13 cellular contexts compared by ENCODE assay signal in genomic region chr1:226678701-226679100, GRCh38.
DNase-seq lines count a peak whose midpoint lies in the region; ATAC-seq and TF ChIP-seq lines count a peak whose summit lies in the region.
"Had no signal": no experiment of that assay in that cellular context is flagged by ENCODE, and none has a peak within 500 bp of the region (broad histone marks: within the 10 kb centered on the region; RNA-seq: fewer than 3 reads in every experiment).

No MANE protein-coding gene starts in this region.

- H3K27me3 ChIP-seq in breast epithelium = no peaks in the 10 kb centered on the region
- H3K27me3 ChIP-seq in mucosa of rectum (ENCODE audit: control insufficient read depth in 2 of 2, insufficient read depth in 2 of 2, low read length in 2 of 2) = no peaks in the 10 kb centered on the region
- no peaks in the 10 kb centered on the region for H3K27me3 ChIP-seq in thoracic aorta (replicated peaks; ENCODE audit: insufficient read depth)
- H3K27me3 ChIP-seq: pancreas had no signal

- H3K27ac Mint-ChIP-seq in MCF 10A (ENCODE audit: low read depth, unreplicated experiment) = no peak overlapping the region
- H3K27ac Mint-ChIP-seq in activated naive CD4-positive, alpha-beta T cell treated with anti-CD3 and anti-CD28 coated beads, Interleukin-2, amount 50 U/mL, for 24 hours = peak overlapping the region; percentile 99

- H3K4me3 ChIP-seq in breast epithelium (no peak overlapping the region), mucosa of rectum (ENCODE audit: low read length in 2 of 2) (no peak overlapping the region), thoracic aorta (no peak overlapping the region)
- H3K4me3 ChIP-seq: pancreas had no signal

- no peaks in the 10 kb centered on the region for H3K36me3 ChIP-seq in breast epithelium
- H3K36me3 ChIP-seq in mucosa of rectum (ENCODE audit: control insufficient read depth in 2 of 2, insufficient read depth in 2 of 2, low read length in 2 of 2) = no peaks in the 10 kb centered on the region
- H3K36me3 ChIP-seq in thoracic aorta = no peaks in the 10 kb centered on the region
- H3K36me3 ChIP-seq: pancreas had no signal

- no peak for TF ChIP-seq POLR2A in breast epithelium (IDR thresholded peaks at IDR 0.05)

- no TSS peak for BruUV-seq in MCF 10A (replicated peaks; lab: Mats Ljungman, UMichigan)

- H3K27me3 Mint-ChIP-seq in MCF 10A (ENCODE audit: insufficient read depth, unreplicated experiment) = no peaks in the 10 kb centered on the region
- no peaks in the 10 kb centered on the region for H3K27me3 Mint-ChIP-seq in activated naive CD4-positive, alpha-beta T cell treated with anti-CD3 and anti-CD28 coated beads, Interleukin-2, amount 50 U/mL, for 24 hours

- no peak for TF ChIP-seq CTCF in breast epithelium (IDR thresholded peaks at IDR 0.05)
- TF ChIP-seq CTCF in MCF 10A (IDR thresholded peaks at IDR 0.05; ENCODE audit: unreplicated experiment) = no peak
- TF ChIP-seq CTCF in thoracic aorta (IDR thresholded peaks at IDR 0.05) = no peak

- H3K27ac ChIP-seq in breast epithelium (peak overlapping the region; percentile 84 to 95), mucosa of rectum (ENCODE audit: low read depth in 2 of 2, low read length in 2 of 2) (peak overlapping the region; percentile 82 to 85), thoracic aorta (peak overlapping the region; percentile 91 to 95)

- peaks cover 5 to 17% of the 10 kb centered on the region in 2 donors for H3K4me1 ChIP-seq in breast epithelium
- peaks cover 30 to 41% of the 10 kb centered on the region in 2 donors for H3K4me1 ChIP-seq in mucosa of rectum (ENCODE audit: control insufficient read depth in 2 of 2, insufficient read depth in 2 of 2, low read length in 2 of 2)
- H3K4me1 ChIP-seq in thoracic aorta (ENCODE audit: control insufficient read depth in 1 of 2, low read depth in 2 of 2) = peaks cover 37 to 75% of the 10 kb centered on the region in 2 donors

- no peaks in the 10 kb centered on the region for H3K36me3 Mint-ChIP-seq in MCF 10A (ENCODE audit: insufficient read depth, unreplicated experiment)
- peaks cover 7% of the 10 kb centered on the region for H3K36me3 Mint-ChIP-seq in activated naive CD4-positive, alpha-beta T cell treated with anti-CD3 and anti-CD28 coated beads, Interleukin-2, amount 50 U/mL, for 24 hours

- H3K9ac ChIP-seq in mucosa of rectum (ENCODE audit: low read depth in 1 of 2, low read length in 2 of 2) = no peak overlapping the region

- DNase-seq in breast epithelium (ENCODE audit: low spot score in 2 of 2) (no peak), MCF 10A (ENCODE audit: unreplicated experiment) (no peak), thoracic aorta (ENCODE audit: low spot score) (no peak), amniotic stem cell (lab: John Stamatoyannopoulos, UW) (no peak)
- DNase-seq: activated CD4-positive, CD25-positive, alpha-beta regulatory T cell treated with anti-CD3 and anti-CD28 coated beads, Interleukin-2, amount 50 U/mL, for 72 hours; hypothalamus; MM.1S; PC-3 had no signal

- H3K9me3 Mint-ChIP-seq in MCF 10A (ENCODE audit: unreplicated experiment) = no peaks in the 10 kb centered on the region
- H3K9me3 Mint-ChIP-seq in activated naive CD4-positive, alpha-beta T cell treated with anti-CD3 and anti-CD28 coated beads, Interleukin-2, amount 50 U/mL, for 24 hours = no peaks in the 10 kb centered on the region

- POLR2A ChIA-PET in MCF 10A (lab: Yijun Ruan, JAX) = interaction anchor here (1.3 to 4.6 kb wide), 3 partner anchors 16 to 25 kb away, joined by 4 to 47 read pairs (median 42); no protein-coding TSS in a partner anchor

- peaks cover 30% of the 10 kb centered on the region for H3K4me1 Mint-ChIP-seq in MCF 10A (ENCODE audit: insufficient read depth, unreplicated experiment)
- peaks cover 99% of the 10 kb centered on the region for H3K4me1 Mint-ChIP-seq in activated naive CD4-positive, alpha-beta T cell treated with anti-CD3 and anti-CD28 coated beads, Interleukin-2, amount 50 U/mL, for 24 hours

- no peak overlapping the region for H3K4me3 Mint-ChIP-seq in MCF 10A (ENCODE audit: unreplicated experiment)
- peak overlapping the region; percentile 83 for H3K4me3 Mint-ChIP-seq in activated naive CD4-positive, alpha-beta T cell treated with anti-CD3 and anti-CD28 coated beads, Interleukin-2, amount 50 U/mL, for 24 hours

- H3K9me3 ChIP-seq in breast epithelium (no peaks in the 10 kb centered on the region), mucosa of rectum (ENCODE audit: control insufficient read depth in 2 of 2, low read length in 2 of 2) (no peaks in the 10 kb centered on the region), thoracic aorta (no peaks in the 10 kb centered on the region)
- H3K9me3 ChIP-seq: pancreas had no signal

- ATAC-seq in thoracic aorta (ENCODE audit: insufficient number of reproducible peaks, low FRiP score, low read depth) (no peak), HG02610 (IDR thresholded peaks at IDR 0.05; ENCODE audit: unreplicated experiment) (no peak), GM19467 (IDR thresholded peaks at IDR 0.05; ENCODE audit: unreplicated experiment) (no peak)
- ATAC-seq: pancreas, PC-3 had no signal

- intact Hi-C loops in breast epithelium (cut with DNase I; ENCODE audit: low total_unique reads) (no loop called here), MCF 10A (cut with micrococcal nuclease) (no loop called here)

- CTCF ChIA-PET in MCF 10A (lab: Yijun Ruan, JAX) = interaction anchor here (0.6 kb wide), 1 partner anchor 63 kb away, joined by 3 read pairs; no protein-coding TSS in a partner anchor
